ENCODE assay signal across 34 cellular contexts in genomic region chr14:82060219-82060618, GRCh38.
"Had no signal": no experiment of that assay in that cellular context is flagged by ENCODE, and none has a peak within 500 bp of the region (broad histone marks: within the 10 kb centered on the region; RNA-seq: fewer than 3 reads in every experiment).

No MANE protein-coding gene starts in this region.

- H3K36me3 Mint-ChIP-seq: stimulated activated memory B cell treated with anti-CD40 and anti-IgM and Interleukin-4, amounts not matched to agents 10 μg/mL and 1 μg/mL and 100 μg/mL, for 72 hours had no signal

- H3K27me3 Mint-ChIP-seq: activated CD4-positive, alpha-beta memory T cell treated with anti-CD3 and anti-CD28 coated beads, Interleukin-2, amount 10 ng/mL, durations not matched to agents 7 days and 5 days; activated CD4-positive, alpha-beta T cell treated with anti-CD3 and anti-CD28 coated beads, Interleukin-2, amount 10 ng/mL, durations not matched to agents 7 days and 5 days; activated T-helper 17 cell treated with anti-CD3 and anti-CD28 coated beads, Interleukin-2, amount 50 U/mL, for 72 hours; stimulated activated memory B cell treated with anti-CD40 and anti-IgM and Interleukin-4, amounts not matched to agents 10 μg/mL and 1 μg/mL and 100 μg/mL, for 72 hours; T-helper 17 cell had no signal

- H3K9me3 ChIP-seq: lower lobe of right lung, right atrium auricular region, stomach, thyroid gland, upper lobe of left lung, vagina had no signal

- H3K4me2 ChIP-seq: smooth muscle cell had no signal

- H3K27ac ChIP-seq: brain microvascular endothelial cell, lower lobe of right lung, right atrium auricular region, stomach, thyroid gland, upper lobe of left lung, vagina, WERI-Rb-1 had no signal

- H3K4me1 Mint-ChIP-seq: activated CD4-positive, alpha-beta memory T cell treated with anti-CD3 and anti-CD28 coated beads, Interleukin-2, amount 10 ng/mL, durations not matched to agents 7 days and 5 days; activated CD4-positive, alpha-beta T cell treated with anti-CD3 and anti-CD28 coated beads, Interleukin-2, amount 10 ng/mL, durations not matched to agents 7 days and 5 days; activated T-helper 17 cell treated with anti-CD3 and anti-CD28 coated beads, Interleukin-2, amount 50 U/mL, for 72 hours; natural killer cell; stimulated activated memory B cell treated with anti-CD40 and anti-IgM and Interleukin-4, amounts not matched to agents 10 μg/mL and 1 μg/mL and 100 μg/mL, for 72 hours; T-helper 17 cell had no signal

- H3K27me3 ChIP-seq: brain microvascular endothelial cell, right atrium auricular region, stomach, thyroid gland, upper lobe of left lung, vagina had no signal

- DNase-seq: activated CD4-positive, alpha-beta memory T cell treated with anti-CD3 and anti-CD28 coated beads, Interleukin-2, amount 10 ng/mL, durations not matched to agents 7 days and 5 days; activated CD4-positive, alpha-beta T cell treated with anti-CD3 and anti-CD28 coated beads, Interleukin-2, amount 10 ng/mL, durations not matched to agents 7 days and 5 days; activated CD4-positive, CD25-positive, alpha-beta regulatory T cell treated with anti-CD3 and anti-CD28 coated beads, Interleukin-2, amount 50 U/mL, for 72 hours; activated gamma-delta T cell treated with Interleukin-2 at 50 U/mL for 16 hours; activated naive CD4-positive, alpha-beta T cell treated with anti-CD3 and anti-CD28 coated beads, Interleukin-2, amount 50 U/mL, for 16 hours; activated T-cell treated with anti-CD3 and anti-CD28 coated beads, Interleukin-2, amount 50 U/mL, for 4 hours; amniotic stem cell; brain microvascular endothelial cell; caudate nucleus; cortex of kidney; foreskin fibroblast; head of caudate nucleus; hypothalamus; kidney glomerular epithelial cell; lower lobe of right lung; mesenchymal stem cell; natural killer cell; stimulated activated CD4-positive, alpha-beta T cell treated with anti-CD3 and anti-CD28 coated beads, Interleukin-1b, Interleukin-23, amount 100 ng/mL, for 48 hours; stimulated activated CD4-positive, alpha-beta T cell treated with anti-CD3 and anti-CD28 coated beads, Interleukin-4, amount 100 ng/mL, for 4 hours; stimulated activated CD8-positive, alpha-beta memory T cell treated with anti-CD3 and anti-CD28 coated beads, Interleukin-4, amount 100 ng/mL, for 48 hours; stomach; T-helper 17 cell; T1000; thyroid gland; upper lobe of left lung; WERI-Rb-1 had no signal

- ATAC-seq: activated T-cell treated with anti-CD3 and anti-CD28 coated beads, Interleukin-2, amount 50 U/mL, for 4 hours; activated T-helper 17 cell treated with anti-CD3 and anti-CD28 coated beads, Interleukin-2, amount 50 U/mL, for 72 hours; esophagus mucosa; left lobe of liver; lower lobe of right lung; natural killer cell; stimulated activated memory B cell treated with anti-CD40 and anti-IgM and Interleukin-4, amounts not matched to agents 10 μg/mL and 1 μg/mL and 100 μg/mL, for 72 hours; T-helper 17 cell had no signal

- H3K27ac Mint-ChIP-seq: activated CD4-positive, alpha-beta memory T cell treated with anti-CD3 and anti-CD28 coated beads, Interleukin-2, amount 10 ng/mL, durations not matched to agents 7 days and 5 days; activated CD4-positive, alpha-beta T cell treated with anti-CD3 and anti-CD28 coated beads, Interleukin-2, amount 10 ng/mL, durations not matched to agents 7 days and 5 days; activated T-helper 17 cell treated with anti-CD3 and anti-CD28 coated beads, Interleukin-2, amount 50 U/mL, for 72 hours; natural killer cell; stimulated activated memory B cell treated with anti-CD40 and anti-IgM and Interleukin-4, amounts not matched to agents 10 μg/mL and 1 μg/mL and 100 μg/mL, for 72 hours; T-helper 17 cell had no signal

- H3K4me1 ChIP-seq: lower lobe of right lung, right atrium auricular region, stomach, thyroid gland, upper lobe of left lung, vagina had no signal

- H3K36me3 ChIP-seq: brain microvascular endothelial cell, lower lobe of right lung, right atrium auricular region, stomach, thyroid gland, upper lobe of left lung, vagina, WERI-Rb-1 had no signal

- FAIRE-seq: astrocyte had no signal

- H3K4me3 Mint-ChIP-seq: activated CD4-positive, alpha-beta memory T cell treated with anti-CD3 and anti-CD28 coated beads, Interleukin-2, amount 10 ng/mL, durations not matched to agents 7 days and 5 days; activated CD4-positive, alpha-beta T cell treated with anti-CD3 and anti-CD28 coated beads, Interleukin-2, amount 10 ng/mL, durations not matched to agents 7 days and 5 days; activated T-cell treated with anti-CD3 and anti-CD28 coated beads, Interleukin-2, amount 50 U/mL, for 4 hours; activated T-helper 17 cell treated with anti-CD3 and anti-CD28 coated beads, Interleukin-2, amount 50 U/mL, for 72 hours; natural killer cell; stimulated activated memory B cell treated with anti-CD40 and anti-IgM and Interleukin-4, amounts not matched to agents 10 μg/mL and 1 μg/mL and 100 μg/mL, for 72 hours; T-helper 17 cell had no signal

- H3K4me3 ChIP-seq: lower lobe of right lung, right atrium auricular region, smooth muscle cell, stomach, thyroid gland, upper lobe of left lung, vagina had no signal
